8 cellular contexts compared by ENCODE assay signal in the genomic region with DNA sequence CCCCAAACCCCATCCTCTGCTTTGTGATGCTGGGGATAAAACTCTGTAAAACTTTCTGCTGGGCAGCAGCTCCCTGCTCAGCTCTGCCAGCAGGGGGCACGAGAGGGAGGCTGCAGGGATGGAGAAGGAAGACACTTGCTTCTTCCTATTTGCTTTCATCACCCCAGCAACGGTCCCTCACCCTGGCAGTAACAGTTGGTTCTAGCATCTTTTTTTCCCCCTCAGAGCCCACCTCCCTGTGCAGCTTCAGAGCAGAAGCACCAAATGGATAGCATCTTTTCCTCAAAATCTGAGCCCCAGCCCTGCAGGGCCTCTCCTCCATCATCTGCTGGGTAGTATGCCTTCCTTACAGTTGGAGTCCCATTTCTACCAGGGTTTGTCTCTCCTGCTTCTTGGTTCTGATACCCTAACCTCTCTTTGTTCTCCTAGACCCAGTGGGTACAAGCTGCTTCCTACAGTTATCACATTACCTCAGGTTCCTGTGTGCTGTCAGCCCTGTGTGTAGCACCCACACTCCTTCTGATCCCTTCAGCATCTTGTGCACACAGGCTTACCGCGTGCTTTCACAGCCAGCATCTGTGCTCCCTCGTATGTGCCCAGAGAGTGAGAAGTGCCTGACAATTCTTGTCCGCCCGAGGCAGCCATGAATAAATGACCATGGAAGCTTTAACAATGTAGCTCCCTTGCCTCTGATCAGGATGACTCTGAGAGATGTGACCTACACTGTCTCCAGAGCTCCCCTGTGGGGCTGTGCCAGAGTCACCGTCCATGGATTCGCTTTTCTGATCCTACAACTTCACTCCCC. TPM values are rescaled to one million over a fixed set of nuclear protein-coding genes. Genes with fewer than 3 reads are reported as not detected.
DNase-seq lines count a peak whose midpoint lies in the region; ATAC-seq and TF ChIP-seq lines count a peak whose summit lies in the region.

No MANE protein-coding gene starts in this region.

- peaks cover 12% of the 10 kb centered on the region for H3K4me1 Mint-ChIP-seq in activated CD4-positive, alpha-beta T cell treated with anti-CD3 and anti-CD28 coated beads for 36 hours

- H3K4me3 Mint-ChIP-seq in activated CD4-positive, alpha-beta T cell treated with anti-CD3 and anti-CD28 coated beads for 36 hours, result no peak overlapping the region

- H3K9me3 Mint-ChIP-seq in activated CD4-positive, alpha-beta T cell treated with anti-CD3 and anti-CD28 coated beads for 36 hours (ENCODE audit: low read depth), result no peaks in the 10 kb centered on the region

- CTCF ChIA-PET in GM10248 (lab: Yijun Ruan, JAX), result interaction anchor here (0.6 to 10.6 kb wide), 66 partner anchors 8 to 297 kb away, joined by 3 to 275 read pairs (median 6); a partner anchor contains a TSS
- CTCF ChIA-PET in activated CD4-positive, alpha-beta T cell treated with anti-CD3 and anti-CD28 coated beads for 36 hours (lab: Charles Lee), result interaction anchor here (0.6 to 5.3 kb wide), 45 partner anchors 11 to 321 kb away, joined by 3 to 98 read pairs (median 4); no protein-coding TSS in a partner anchor

- POLR2A ChIA-PET in GM10248 (lab: Yijun Ruan, JAX), result interaction anchor here (1.2 kb wide), 1 partner anchor 104 kb away, joined by 3 read pairs; a partner anchor contains a TSS
- POLR2A ChIA-PET in activated CD4-positive, alpha-beta T cell treated with anti-CD3 and anti-CD28 coated beads for 36 hours (lab: Charles Lee), result interaction anchor here (0.7 kb wide), 3 partner anchors 148 to 192 kb away, joined by 4 to 5 read pairs (median 4); no protein-coding TSS in a partner anchor

- H3K36me3 Mint-ChIP-seq in activated CD4-positive, alpha-beta T cell treated with anti-CD3 and anti-CD28 coated beads for 36 hours (ENCODE audit: low read depth), result peaks cover 50% of the 10 kb centered on the region

- intact Hi-C loops in activated CD4-positive, alpha-beta T cell treated with anti-CD3 and anti-CD28 coated beads for 36 hours (cut with DNase I, micrococcal nuclease), result loop anchor here (1.0 to 5.0 kb wide), 4 partner anchors 135 to 209 kb away; no protein-coding TSS in a partner anchor

- peak; percentile 96 for TF ChIP-seq CTCF in GM10248 (IDR thresholded peaks at IDR 0.05; ENCODE audit: control extremely low read depth, extremely low read depth, low read depth, missing control alignments)

- H3K27me3 Mint-ChIP-seq in activated CD4-positive, alpha-beta T cell treated with anti-CD3 and anti-CD28 coated beads for 36 hours, result no peaks in the 10 kb centered on the region

- no peak overlapping the region for H3K27ac Mint-ChIP-seq in activated CD4-positive, alpha-beta T cell treated with anti-CD3 and anti-CD28 coated beads for 36 hours

- peak; percentile 65 for ATAC-seq in HG02763 (IDR thresholded peaks at IDR 0.05; ENCODE audit: unreplicated experiment)
- ATAC-seq in activated CD4-positive, alpha-beta T cell treated with anti-CD3 and anti-CD28 coated beads for 36 hours, result peak; percentile 85
- peak; percentile 95 for ATAC-seq in left lobe of liver
- no peak for ATAC-seq in GM18873 (IDR thresholded peaks at IDR 0.05; ENCODE audit: low FRiP score, unreplicated experiment)

- DNase-seq in GM10248 (ENCODE audit: extremely low spot score), result peak; percentile 79
- DNase-seq in NCI-H2227 treated with DMSO at 0.1 percent for 48 hours (lab: John Stamatoyannopoulos, UW), result peak; percentile 36
- DNase-seq in activated CD4-positive, alpha-beta T cell treated with anti-CD3 and anti-CD28 coated beads for 36 hours, result peak; percentile 92
- peak; percentile 70 for DNase-seq in central memory CD4-positive, alpha-beta T cell
- peak; percentile 76 for DNase-seq in left lobe of liver (ENCODE audit: low spot score)
- DNase-seq in stimulated activated CD4-positive, alpha-beta T cell treated with anti-CD3 and anti-CD28 coated beads, TNF-alpha, amount 100 ng/mL, for 1 hour (ENCODE audit: low read depth in 3 of 3, low spot score in 1 of 3), result peak; percentile 50 to 81 (median 54)

RNA-seq across cellular contexts. Expression of a gene that starts 14.5 kb away (rescaled TPM):
- total RNA-seq in activated CD4-positive, alpha-beta T cell treated with anti-CD3 and anti-CD28 coated beads for 36 hours, result 10 to 100 TPM; 38.4 to 46.7 TPM
- total RNA-seq in left lobe of liver, result 0.08 TPM

RNA-seq across cellular contexts. Expression of a gene that starts 29.1 kb away (rescaled TPM):
- total RNA-seq in activated CD4-positive, alpha-beta T cell treated with anti-CD3 and anti-CD28 coated beads for 36 hours, result not detected
- total RNA-seq in left lobe of liver, result not detected

RNA-seq across cellular contexts. Expression of a gene that starts 34.3 kb away (rescaled TPM):
- 1 to 10 TPM; 6.6 to 6.9 TPM for total RNA-seq in activated CD4-positive, alpha-beta T cell treated with anti-CD3 and anti-CD28 coated beads for 36 hours
- total RNA-seq in left lobe of liver, result not detected

Comparison
In these comparisons a context has a peak if more than half of its experiments do, and no peak if none do; other contexts are left out.
1. DNase-seq: peak in every context shown above with its lines; median percentile 92 in activated CD4-positive, alpha-beta T cell treated with anti-CD3 and anti-CD28 coated beads for 36 hours; 79 in GM10248; 76 in left lobe of liver; 70 in central memory CD4-positive, alpha-beta T cell; 54 in stimulated activated CD4-positive, alpha-beta T cell treated with anti-CD3 and anti-CD28 coated beads, TNF-alpha, amount 100 ng/mL, for 1 hour; 36 in NCI-H2227 treated with DMSO at 0.1 percent for 48 hours.
2. RNA of a gene that starts 14.5 kb away (total RNA-seq): 38.4 to 46.7 TPM in activated CD4-positive, alpha-beta T cell treated with anti-CD3 and anti-CD28 coated beads for 36 hours; 0.08 TPM in left lobe of liver (single experiment); every median in the first group is over 10 times any median in the second.